ENCODE assay signal across 12 cellular contexts in the genomic region with DNA sequence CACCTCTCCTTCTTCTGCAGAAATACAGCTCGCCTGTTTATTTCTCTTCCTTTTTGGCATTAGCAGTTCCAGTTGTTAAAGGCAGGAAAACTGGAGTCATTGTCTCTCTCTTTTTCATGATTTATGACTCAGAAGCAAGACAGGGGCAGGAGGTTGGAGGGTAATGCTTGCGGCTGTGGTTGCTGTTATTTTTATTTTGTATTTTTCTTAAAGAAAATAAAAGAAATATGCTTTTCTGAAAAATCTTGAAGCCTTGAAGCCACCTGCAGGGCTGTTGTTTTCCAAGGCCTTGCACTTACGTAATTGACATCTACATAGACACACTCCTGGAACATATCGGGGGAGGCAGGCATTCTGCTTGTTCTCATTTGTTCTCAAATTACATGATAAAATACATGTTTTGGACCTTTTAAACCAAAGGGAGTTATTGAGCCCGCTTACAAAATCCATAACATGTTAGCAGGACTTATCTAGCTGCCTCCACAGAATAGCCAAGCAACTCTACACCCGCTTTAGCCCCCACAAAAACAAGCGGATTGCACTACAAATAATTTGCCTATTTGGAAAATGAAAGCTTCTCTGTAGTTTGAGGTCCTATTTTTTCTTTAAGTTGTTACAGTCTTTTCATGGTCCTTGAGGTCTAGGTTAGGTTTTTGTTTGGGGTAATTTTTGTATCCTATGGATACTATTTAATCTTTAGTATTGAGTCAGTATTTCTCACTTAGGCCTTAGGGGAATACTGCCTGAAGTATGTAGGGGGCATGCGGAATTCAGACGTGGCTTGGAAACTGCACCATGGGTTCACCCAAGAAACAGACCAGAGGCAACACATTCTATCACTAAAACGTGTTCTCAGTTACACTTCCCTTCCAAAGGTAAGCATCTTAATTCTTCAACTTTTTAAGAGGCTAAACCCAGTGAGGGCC.
DNase-seq lines count a peak whose midpoint lies in the region; ATAC-seq and TF ChIP-seq lines count a peak whose summit lies in the region.
"Had no signal": no experiment of that assay in that cellular context is flagged by ENCODE, and none has a peak within 500 bp of the region (broad histone marks: within the 10 kb centered on the region; RNA-seq: fewer than 3 reads in every experiment).

No MANE protein-coding gene starts in this region.

- peak; percentile 10 for ATAC-seq in foreskin keratinocyte

- H3K9me3 ChIP-seq in uterus, result no peaks in the 10 kb centered on the region
- no peaks in the 10 kb centered on the region for H3K9me3 ChIP-seq in CD4-positive, alpha-beta memory T cell (ENCODE audit: control insufficient read depth in 1 of 2, low read length in 2 of 2)
- H3K9me3 ChIP-seq: A549 had no signal

- intact Hi-C loops in uterus (cut with DNase I; ENCODE audit: low total_unique reads), result no loop called here
- intact Hi-C loops in CD4-positive, alpha-beta memory T cell (cut with micrococcal nuclease), result no loop called here

- no peaks in the 10 kb centered on the region for H3K36me3 Mint-ChIP-seq in activated naive CD8-positive, alpha-beta T cell
- no peaks in the 10 kb centered on the region for H3K36me3 Mint-ChIP-seq in activated naive CD8-positive, alpha-beta T cell treated with anti-CD3 and anti-CD28 coated beads for 36 hours
- no peaks in the 10 kb centered on the region for H3K36me3 Mint-ChIP-seq in nephron (ENCODE audit: low read depth)
- H3K36me3 Mint-ChIP-seq in CD4-positive, alpha-beta memory T cell, result no peaks in the 10 kb centered on the region

- no peaks in the 10 kb centered on the region for H3K36me3 ChIP-seq in uterus
- H3K36me3 ChIP-seq in CD4-positive, alpha-beta memory T cell (ENCODE audit: insufficient read depth, low read length), result no peaks in the 10 kb centered on the region

- no peak overlapping the region for H3K27ac ChIP-seq in foreskin keratinocyte
- H3K27ac ChIP-seq in uterus, result peak overlapping the region; percentile 85 to 92
- no peak overlapping the region for H3K27ac ChIP-seq in CD4-positive, alpha-beta memory T cell (ENCODE audit: low read depth, low read length)
- H3K27ac ChIP-seq: A549 had no signal

- TF ChIP-seq POLR2A in uterus (IDR thresholded peaks at IDR 0.05), result peak in 1 of 2 donors; percentile 45

- no peaks in the 10 kb centered on the region for H3K9me3 Mint-ChIP-seq in activated naive CD8-positive, alpha-beta T cell (ENCODE audit: low read depth)
- H3K9me3 Mint-ChIP-seq in activated naive CD8-positive, alpha-beta T cell treated with anti-CD3 and anti-CD28 coated beads for 36 hours, result no peaks in the 10 kb centered on the region
- H3K9me3 Mint-ChIP-seq in nephron, result peaks cover 3% of the 10 kb centered on the region
- H3K9me3 Mint-ChIP-seq in CD4-positive, alpha-beta memory T cell, result peaks cover 0 to 7% (median 2%) of the 10 kb centered on the region in 8 donors
- H3K9me3 Mint-ChIP-seq: central memory CD8-positive, alpha-beta T cell had no signal

- H3K27me3 Mint-ChIP-seq in activated naive CD8-positive, alpha-beta T cell, result peaks cover 27% of the 10 kb centered on the region
- H3K27me3 Mint-ChIP-seq in activated naive CD8-positive, alpha-beta T cell treated with anti-CD3 and anti-CD28 coated beads for 36 hours, result peaks cover 60% of the 10 kb centered on the region
- peaks cover 6% of the 10 kb centered on the region for H3K27me3 Mint-ChIP-seq in nephron (ENCODE audit: low read depth)
- H3K27me3 Mint-ChIP-seq in CD4-positive, alpha-beta memory T cell, result peaks cover 5 to 12% of the 10 kb centered on the region in 2 donors

- H3K4me1 Mint-ChIP-seq in activated naive CD8-positive, alpha-beta T cell (ENCODE audit: low read depth), result peaks cover 2% of the 10 kb centered on the region
- H3K4me1 Mint-ChIP-seq in activated naive CD8-positive, alpha-beta T cell treated with anti-CD3 and anti-CD28 coated beads for 36 hours, result peaks cover 7% of the 10 kb centered on the region
- peaks cover 33% of the 10 kb centered on the region for H3K4me1 Mint-ChIP-seq in nephron
- peaks cover 0 to 7% (median 2%) of the 10 kb centered on the region in 4 donors for H3K4me1 Mint-ChIP-seq in CD4-positive, alpha-beta memory T cell
- H3K4me1 Mint-ChIP-seq: central memory CD8-positive, alpha-beta T cell had no signal

- CTCF ChIA-PET in CD4-positive, alpha-beta memory T cell (lab: Charles Lee; ENCODE audit: partially characterized antibody), result no interaction called here

- peak overlapping the region; percentile 17 to 66 for H3K4me3 ChIP-seq in uterus
- H3K4me3 ChIP-seq in CD4-positive, alpha-beta memory T cell (ENCODE audit: low read length in 2 of 2), result no peak overlapping the region

- H3K4me3 Mint-ChIP-seq in activated naive CD8-positive, alpha-beta T cell, result peak overlapping the region; percentile 24
- no peak overlapping the region for H3K4me3 Mint-ChIP-seq in activated naive CD8-positive, alpha-beta T cell treated with anti-CD3 and anti-CD28 coated beads for 36 hours
- H3K4me3 Mint-ChIP-seq in nephron, result peak overlapping the region; percentile 74 to 88 (median 87)
- peak overlapping the region in 4 of 8 donors; percentile 12 to 45 (median 30) for H3K4me3 Mint-ChIP-seq in CD4-positive, alpha-beta memory T cell
- H3K4me3 Mint-ChIP-seq: central memory CD8-positive, alpha-beta T cell had no signal

- DNase-seq in activated naive CD8-positive, alpha-beta T cell treated with anti-CD3 and anti-CD28 coated beads for 36 hours, result no peak
- DNase-seq in foreskin keratinocyte (no peak), uterus (peak in 1 of 2 donors; percentile 69), AML-193 (lab: John Stamatoyannopoulos, UW) (no peak)
- DNase-seq in CD4-positive, alpha-beta memory T cell, result no peak
- no peak for DNase-seq in activated CD4-positive, alpha-beta T cell treated with anti-CD3 and anti-CD28 coated beads, Interleukin-2, amount 50 U/mL, for 4 hours
- DNase-seq: NCI-H187 treated with DMSO at 0.1 percent for 48 hours; stimulated activated CD4-positive, alpha-beta T cell treated with anti-CD3 and anti-CD28 coated beads, Interleukin-1b, Interleukin-23, amount 100 ng/mL, for 48 hours had no signal

- H3K4me1 ChIP-seq in foreskin keratinocyte, result no peaks in the 10 kb centered on the region
- no peaks in the 10 kb centered on the region for H3K4me1 ChIP-seq in uterus
- H3K4me1 ChIP-seq in CD4-positive, alpha-beta memory T cell (ENCODE audit: insufficient read depth, low read length), result no peaks in the 10 kb centered on the region
- H3K4me1 ChIP-seq: A549 had no signal

- no peak for TF ChIP-seq CTCF in foreskin keratinocyte (conservative IDR thresholded peaks at IDR 0.05)
- TF ChIP-seq CTCF in nephron (IDR thresholded peaks at IDR 0.05; ENCODE audit: unreplicated experiment in 3 of 3), result no peak
- TF ChIP-seq CTCF in uterus (IDR thresholded peaks at IDR 0.05), result peak in 1 of 4 experiments; percentile 23

- POLR2A ChIA-PET in CD4-positive, alpha-beta memory T cell (lab: Charles Lee; ENCODE audit: partially characterized antibody), result no interaction called here

- no peak overlapping the region for H3K27ac Mint-ChIP-seq in activated naive CD8-positive, alpha-beta T cell
- no peak overlapping the region for H3K27ac Mint-ChIP-seq in activated naive CD8-positive, alpha-beta T cell treated with anti-CD3 and anti-CD28 coated beads for 36 hours
- H3K27ac Mint-ChIP-seq in nephron, result peak overlapping the region; percentile 94 to 98 (median 97)
- no peak overlapping the region for H3K27ac Mint-ChIP-seq in CD4-positive, alpha-beta memory T cell

- H3K27me3 ChIP-seq in foreskin keratinocyte, result peaks cover 40% of the 10 kb centered on the region
- no peaks in the 10 kb centered on the region for H3K27me3 ChIP-seq in uterus
- H3K27me3 ChIP-seq in CD4-positive, alpha-beta memory T cell (ENCODE audit: insufficient read depth, low read length), result no peaks in the 10 kb centered on the region

Comparison
In these comparisons a context has a peak if more than half of its experiments do, and no peak if none do; other contexts are left out.
1. H3K27ac Mint-ChIP-seq: peak in nephron (3 of 3); none in activated naive CD8-positive, alpha-beta T cell (single experiment), activated naive CD8-positive, alpha-beta T cell treated with anti-CD3 and anti-CD28 coated beads for 36 hours (single experiment) and CD4-positive, alpha-beta memory T cell (0 of 7).
2. H3K27ac ChIP-seq: peak in uterus (2 of 2); none in foreskin keratinocyte (single experiment) and CD4-positive, alpha-beta memory T cell (single experiment).
3. H3K4me3 ChIP-seq: peak in uterus (2 of 2); none in CD4-positive, alpha-beta memory T cell (0 of 2).